ENCODE assay signal across 10 cellular contexts in genomic region chr19:56405062-56405461, GRCh38. TPM values are rescaled to one million over a fixed set of nuclear protein-coding genes. Genes with fewer than 3 reads are reported as not detected.
A peak's percentile ranks its signal among the peaks of the same experiment; 100 is the strongest.
DNase-seq lines count a peak whose midpoint lies in the region; ATAC-seq and TF ChIP-seq lines count a peak whose summit lies in the region.
"Had no signal": no experiment of that assay in that cellular context is flagged by ENCODE, and none has a peak within 500 bp of the region (broad histone marks: within the 10 kb centered on the region; RNA-seq: fewer than 3 reads in every experiment).

No MANE protein-coding gene starts in this region.

- H3K27me3 Mint-ChIP-seq in naive B cell: no peaks in the 10 kb centered on the region

- H3K9me3 Mint-ChIP-seq in naive B cell: peaks cover 23 to 74% (median 46%) of the 10 kb centered on the region in 7 donors

- peak overlapping the region; percentile 70 for H3K4me3 ChIP-seq in BJ (ENCODE audit: low read depth, low read length)
- H3K4me3 ChIP-seq in breast epithelium: peak overlapping the region in 2 of 3 donors; percentile 71 to 82
- H3K4me3 ChIP-seq in H7 (ENCODE audit: insufficient read depth, low read depth, low read length): no peak overlapping the region

- H3K27ac Mint-ChIP-seq in naive B cell: peak overlapping the region in 2 of 6 donors; percentile 94 to 96

- no peak for TF ChIP-seq POLR2A in breast epithelium (IDR thresholded peaks at IDR 0.05)

- H3K4me3 Mint-ChIP-seq in naive B cell: peak overlapping the region; percentile 73 to 100 (median 98)

- ATAC-seq in naive B cell (ENCODE audit: low read depth in 2 of 2): no peak
- ATAC-seq in sciatic nerve: no peak

- CTCF ChIA-PET in BJ (lab: Yijun Ruan, JAX): no interaction called here

- POLR2A ChIA-PET in BJ (lab: Charles Lee): no interaction called here

- intact Hi-C loops in breast epithelium (cut with DNase I; ENCODE audit: low total_unique reads) (no loop called here), sciatic nerve (cut with DNase I) (no loop called here)

- H3K27me3 ChIP-seq in BJ (ENCODE audit: control insufficient read depth, insufficient read depth, low read length): no peaks in the 10 kb centered on the region
- H3K27me3 ChIP-seq in breast epithelium: no peaks in the 10 kb centered on the region
- H3K27me3 ChIP-seq in H7 (ENCODE audit: control insufficient read depth, insufficient read depth, low read length): no peaks in the 10 kb centered on the region; the same call in 1 of the 2 replicates

- H3K27ac ChIP-seq in KOPT-K1 (ENCODE audit: low read depth, low read length, poor library complexity, severe bottlenecking) (peak overlapping the region; percentile 88), breast epithelium (no peak overlapping the region)

- H3K4me1 Mint-ChIP-seq in naive B cell: peaks cover 21 to 36% (median 29%) of the 10 kb centered on the region in 3 donors

- H3K9me3 ChIP-seq in KOPT-K1 (ENCODE audit: insufficient read depth, low read length, poor library complexity, severe bottlenecking): peaks cover 58% of the 10 kb centered on the region
- peaks cover 34 to 60% of the 10 kb centered on the region in 2 donors for H3K9me3 ChIP-seq in breast epithelium

- H3K36me3 Mint-ChIP-seq in naive B cell: peaks cover 37 to 68% of the 10 kb centered on the region in 2 donors

- TF ChIP-seq CTCF in BJ (IDR thresholded peaks at IDR 0.05; ENCODE audit: insufficient read depth, low read depth, low read length) (no peak), breast epithelium (IDR thresholded peaks at IDR 0.05) (no peak)

- DNase-seq in BJ (ENCODE audit: low read depth) (no peak), breast epithelium (ENCODE audit: low spot score in 2 of 2) (no peak), naive B cell (no peak), dedifferentiated amniotic fluid mesenchymal stem cell (ENCODE audit: extremely low spot score) (no peak), H7 (no peak), sciatic nerve (ENCODE audit: low spot score) (no peak)
- DNase-seq in activated CD4-positive, CD25-positive, alpha-beta regulatory T cell treated with anti-CD3 and anti-CD28 coated beads, Interleukin-2, amount 50 U/mL, for 72 hours: no peak
- DNase-seq: activated CD8-positive, alpha-beta memory T cell treated with anti-CD3 and anti-CD28 coated beads, Interleukin-2, amount 50 U/mL, for 4 hours; hippocampal formation had no signal

- peaks cover 6% of the 10 kb centered on the region for H3K36me3 ChIP-seq in BJ (ENCODE audit: control insufficient read depth, insufficient read depth, low read length)
- H3K36me3 ChIP-seq in KOPT-K1 (ENCODE audit: insufficient read depth, low read length): peaks cover 41% of the 10 kb centered on the region
- peaks cover 22% of the 10 kb centered on the region for H3K36me3 ChIP-seq in breast epithelium
- no peaks in the 10 kb centered on the region for H3K36me3 ChIP-seq in H7 (replicated peaks; ENCODE audit: control insufficient read depth, insufficient read depth, low read length)

- H3K4me1 ChIP-seq in breast epithelium: no peaks in the 10 kb centered on the region

RNA-seq across cellular contexts. Expression of gene ZNF583, which starts 0.9 kb away (rescaled TPM):
- polyA plus RNA-seq in BJ (2011; rRNA removed) (1.5 and 4.4 TPM in 2 replicates), naive B cell (ENCODE audit: low read depth in 6 of 6) (10 to 100 TPM; 15.1 to 33.2 (median 16.8) TPM)
- 1.6 and 2.2 TPM in 2 replicates for polyA minus RNA-seq in BJ (2011; rRNA and poly(A)+ RNA removed)
- total RNA-seq in breast epithelium (1 to 10 TPM; 4.0 to 8.8 (median 5.2) TPM), sciatic nerve (11.2 TPM)
- total RNA-seq in H7 (2014; rRNA removed; shearing (Covaris generic)): 0.55 and 1.7 TPM in 2 replicates

RNA-seq across cellular contexts. Expression of gene ZNF582, which starts 11.7 kb away (rescaled TPM):
- polyA plus RNA-seq in BJ (2011; rRNA removed): 2.4 and 3.5 TPM in 2 replicates
- polyA minus RNA-seq in BJ (2011; rRNA and poly(A)+ RNA removed): 2.1 and 4.0 TPM in 2 replicates
- total RNA-seq in breast epithelium: 1 to 10 TPM; 4.3 to 9.5 (median 8.2) TPM
- polyA plus RNA-seq in naive B cell (ENCODE audit: low read depth in 6 of 6): 1 to 10 TPM; 6.3 to 8.6 (median 7.3) TPM
- 1.1 and 2.8 TPM in 2 replicates for total RNA-seq in H7 (2014; rRNA removed; shearing (Covaris generic))
- 5.5 TPM for total RNA-seq in sciatic nerve
